ENCODE assay signal across 9 cellular contexts in genomic region chr9:127967151-127967809, GRCh38. TPM values are rescaled to one million over a fixed set of nuclear protein-coding genes. Genes with fewer than 3 reads are reported as not detected.
DNase-seq lines count a peak whose midpoint lies in the region; ATAC-seq and TF ChIP-seq lines count a peak whose summit lies in the region.
"Had no signal": no experiment of that assay in that cellular context is flagged by ENCODE, and none has a peak within 500 bp of the region (broad histone marks: within the 10 kb centered on the region; RNA-seq: fewer than 3 reads in every experiment).

No MANE protein-coding gene starts in this region.

- H3K27me3 Mint-ChIP-seq in activated CD4-positive, alpha-beta T cell treated with anti-CD3 and anti-CD28 coated beads, Interleukin-2, amount 10 ng/mL, durations not matched to agents 24 days and 14 days = no peaks in the 10 kb centered on the region

- peaks cover 91% of the 10 kb centered on the region for H3K79me2 ChIP-seq in hepatocyte

- TF ChIP-seq CTCF in VCaP (conservative IDR thresholded peaks at IDR 0.05) = no peak
- TF ChIP-seq CTCF in hepatocyte (IDR thresholded peaks at IDR 0.05; ENCODE audit: poor library complexity) = no peak

- H3K27me3 ChIP-seq in hepatocyte (no peaks in the 10 kb centered on the region), subcutaneous abdominal adipose tissue (ENCODE audit: control insufficient read depth in 5 of 5, insufficient read depth in 4 of 5, low read length in 5 of 5) (no peaks in the 10 kb centered on the region)

- H3K9me3 Mint-ChIP-seq in activated CD4-positive, alpha-beta T cell treated with anti-CD3 and anti-CD28 coated beads, Interleukin-2, amount 10 ng/mL, durations not matched to agents 24 days and 14 days = no peaks in the 10 kb centered on the region

- WGBS in hepatocyte (ENCODE audit: low lambda C conversion rate, missing lambda C conversion rate) = 75% methylated on average over 9 of the region's 9 CpGs

- peak overlapping the region; percentile 96 for H3K4me3 Mint-ChIP-seq in activated CD4-positive, alpha-beta T cell treated with anti-CD3 and anti-CD28 coated beads, Interleukin-2, amount 10 ng/mL, durations not matched to agents 24 days and 14 days

- peaks cover 89% of the 10 kb centered on the region for H3K4me1 Mint-ChIP-seq in activated CD4-positive, alpha-beta T cell treated with anti-CD3 and anti-CD28 coated beads, Interleukin-2, amount 10 ng/mL, durations not matched to agents 24 days and 14 days

- DNase-seq in activated CD4-positive, alpha-beta T cell treated with anti-CD3 and anti-CD28 coated beads, Interleukin-2, amount 10 ng/mL, durations not matched to agents 24 days and 14 days = no peak
- DNase-seq in activated CD4-positive, alpha-beta T cell treated with anti-CD3 and anti-CD28 coated beads for 48 hours = no peak
- no peak for DNase-seq in hepatocyte (ENCODE audit: low spot score)
- no peak for DNase-seq in NCI-H2081 treated with DMSO at 0.1 percent for 48 hours (lab: John Stamatoyannopoulos, UW)
- DNase-seq in iPS-NIHi7 (ENCODE audit: extremely low spot score) = no peak
- DNase-seq: NCI-H1694 had no signal

- no peak overlapping the region for H2AFZ ChIP-seq in hepatocyte

- H3K27ac Mint-ChIP-seq in activated CD4-positive, alpha-beta T cell treated with anti-CD3 and anti-CD28 coated beads, Interleukin-2, amount 10 ng/mL, durations not matched to agents 24 days and 14 days = peak overlapping the region; percentile 89

- no peak overlapping the region for H3K9ac ChIP-seq in subcutaneous abdominal adipose tissue (ENCODE audit: low read length in 5 of 5)

- ATAC-seq in GM21390 (IDR thresholded peaks at IDR 0.05; ENCODE audit: unreplicated experiment) = no peak

- H3K4me3 ChIP-seq in hepatocyte (no peak overlapping the region), subcutaneous abdominal adipose tissue (ENCODE audit: low read depth in 1 of 5, low read length in 5 of 5) (no peak overlapping the region)

- H3K36me3 ChIP-seq in hepatocyte (replicated peaks; ENCODE audit: insufficient read depth, low read depth) (no peaks in the 10 kb centered on the region), subcutaneous abdominal adipose tissue (ENCODE audit: control insufficient read depth in 5 of 5, insufficient read depth in 5 of 5, low read length in 5 of 5) (no peaks in the 10 kb centered on the region)

- peaks cover 43% of the 10 kb centered on the region for H4K20me1 ChIP-seq in hepatocyte (ENCODE audit: insufficient read depth, poor library complexity, severe bottlenecking)

- peaks cover 20% of the 10 kb centered on the region for H3K36me3 Mint-ChIP-seq in activated CD4-positive, alpha-beta T cell treated with anti-CD3 and anti-CD28 coated beads, Interleukin-2, amount 10 ng/mL, durations not matched to agents 24 days and 14 days (ENCODE audit: low read depth)

- no peak overlapping the region for H3K4me2 ChIP-seq in hepatocyte

- intact Hi-C loops in activated CD4-positive, alpha-beta T cell treated with anti-CD3 and anti-CD28 coated beads, Interleukin-2, amount 10 ng/mL, durations not matched to agents 24 days and 14 days (cut with micrococcal nuclease) = no loop called here

- H3K9me2 ChIP-seq in hepatocyte (replicated peaks; ENCODE audit: insufficient read depth) = no peaks in the 10 kb centered on the region

- H3K4me1 ChIP-seq in hepatocyte (ENCODE audit: insufficient read depth) (peaks cover 96% of the 10 kb centered on the region), subcutaneous abdominal adipose tissue (ENCODE audit: control insufficient read depth in 5 of 5, insufficient read depth in 5 of 5, low read length in 5 of 5) (peaks cover 10 to 63% (median 61%) of the 10 kb centered on the region in 5 donors)

- H3K27ac ChIP-seq in VCaP (peak overlapping the region; percentile 100), hepatocyte (peak overlapping the region; percentile 97), subcutaneous abdominal adipose tissue (ENCODE audit: low read depth, low read length) (peak overlapping the region; percentile 50)

- H3K9me3 ChIP-seq in hepatocyte (ENCODE audit: low read depth) (no peaks in the 10 kb centered on the region), subcutaneous abdominal adipose tissue (ENCODE audit: control insufficient read depth in 5 of 5, low read length in 5 of 5) (no peaks in the 10 kb centered on the region)

RNA-seq across cellular contexts. Expression of gene EEIG1, which starts 13.5 kb away (rescaled TPM):
- total RNA-seq in activated CD4-positive, alpha-beta T cell treated with anti-CD3 and anti-CD28 coated beads, Interleukin-2, amount 10 ng/mL, durations not matched to agents 24 days and 14 days = 56.1 and 64.4 TPM in 2 replicates
- 38.1 and 47.9 TPM in 2 replicates for total RNA-seq in hepatocyte
- polyA plus RNA-seq in hepatocyte = 43.6 and 44.1 TPM in 2 replicates

RNA-seq across cellular contexts. Expression of gene DPM2, which starts 29.6 kb away (rescaled TPM):
- 62.7 and 65.1 TPM in 2 replicates for total RNA-seq in activated CD4-positive, alpha-beta T cell treated with anti-CD3 and anti-CD28 coated beads, Interleukin-2, amount 10 ng/mL, durations not matched to agents 24 days and 14 days
- 19.2 and 22.4 TPM in 2 replicates for total RNA-seq in hepatocyte
- 57.1 and 61.9 TPM in 2 replicates for polyA plus RNA-seq in hepatocyte

RNA-seq across cellular contexts. Expression of gene PIP5KL1, which starts 36.7 kb away (rescaled TPM):
- 0.89 and 0.90 TPM in 2 replicates for total RNA-seq in activated CD4-positive, alpha-beta T cell treated with anti-CD3 and anti-CD28 coated beads, Interleukin-2, amount 10 ng/mL, durations not matched to agents 24 days and 14 days
- total RNA-seq in hepatocyte = 1.6 and 3.7 TPM in 2 replicates
- polyA plus RNA-seq in hepatocyte = 1.4 and 2.5 TPM in 2 replicates

RNA-seq across cellular contexts. Expression of gene ST6GALNAC4, which starts 50.4 kb away (rescaled TPM):
- total RNA-seq in activated CD4-positive, alpha-beta T cell treated with anti-CD3 and anti-CD28 coated beads, Interleukin-2, amount 10 ng/mL, durations not matched to agents 24 days and 14 days = 28.0 and 28.3 TPM in 2 replicates
- 13.2 and 14.6 TPM in 2 replicates for total RNA-seq in hepatocyte
- 14.3 and 15.2 TPM in 2 replicates for polyA plus RNA-seq in hepatocyte

Comparison
In these comparisons a context has a peak if more than half of its experiments do, and no peak if none do; other contexts are left out.
1. H3K27ac ChIP-seq: peak in every context shown above with its lines; median percentile 100 in VCaP; 97 in hepatocyte; 50 in subcutaneous abdominal adipose tissue.